Comparison of ENCODE assay signal across 20 cellular contexts in the genomic region with DNA sequence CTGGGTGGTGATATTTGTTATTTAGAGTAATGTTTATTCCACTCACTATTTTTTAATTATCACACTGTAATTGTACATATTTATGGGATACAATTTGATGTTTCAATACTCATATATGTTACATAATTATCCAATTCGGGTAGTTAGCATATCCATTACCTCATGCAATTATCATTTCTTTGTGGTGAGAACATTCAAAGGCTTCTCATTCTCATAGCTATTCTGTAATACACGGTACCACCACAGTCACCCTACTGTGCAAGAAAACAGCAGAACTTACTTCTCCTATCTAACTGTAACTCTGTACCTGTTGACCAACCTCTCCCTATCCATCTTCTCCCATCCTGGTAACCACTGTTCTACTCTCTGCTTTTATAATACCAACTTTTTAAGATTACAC.
"Had no signal": no experiment of that assay in that cellular context is flagged by ENCODE, and none has a peak within 500 bp of the region (broad histone marks: within the 10 kb centered on the region; RNA-seq: fewer than 3 reads in every experiment).

No MANE protein-coding gene starts in this region.

- FAIRE-seq: kidney, urothelium cell line had no signal

- H3K9ac ChIP-seq: neural progenitor cell had no signal

- DNase-seq: dermis blood vessel endothelial cell; esophagus squamous epithelium; foreskin fibroblast; kidney; left cardiac atrium; left ventricle myocardium inferior; lower lobe of right lung; mesenchymal stem cell; midbrain; nucleus accumbens; ovary; right cardiac atrium; stimulated activated CD4-positive, alpha-beta T cell treated with anti-CD3 and anti-CD28 coated beads, Interleukin-2, amount 100 ng/mL, for 48 hours; stimulated activated naive CD8-positive, alpha-beta T cell treated with anti-CD3 and anti-CD28 coated beads, Interleukin-15, Interleukin-2, amounts not matched to agents 100 U/mL and 50 U/mL, for 24 hours; thyroid gland had no signal

- H3K36me3 ChIP-seq: esophagus squamous epithelium, left ventricle myocardium inferior, lower lobe of right lung, neural progenitor cell, ovary, suprapubic skin, thyroid gland had no signal

- H3K4me3 ChIP-seq: esophagus squamous epithelium, left ventricle myocardium inferior, lower lobe of right lung, neural progenitor cell, ovary, smooth muscle cell, suprapubic skin, thyroid gland had no signal

- H2AFZ ChIP-seq: neural progenitor cell had no signal

- H3K27me3 ChIP-seq: esophagus squamous epithelium, ovary, suprapubic skin, thyroid gland had no signal

- ATAC-seq: left cardiac atrium; lower lobe of right lung; natural killer cell treated with Interleukin-12 subunit alpha and Interleukin-12 subunit beta and Interleukin-15 and Interleukin-18, amount 100 ng/mL, for 72 hours; right cardiac atrium; stimulated activated naive CD8-positive, alpha-beta T cell treated with anti-CD3 and anti-CD28 coated beads, Interleukin-15, Interleukin-2, amounts not matched to agents 100 U/mL and 50 U/mL, for 24 hours had no signal

- H3K27ac ChIP-seq: esophagus squamous epithelium, lower lobe of right lung, neural progenitor cell, ovary, suprapubic skin, thyroid gland had no signal

- H3K9me3 ChIP-seq: esophagus squamous epithelium, left ventricle myocardium inferior, lower lobe of right lung, ovary, suprapubic skin, thyroid gland had no signal

- H3K4me2 ChIP-seq: neural progenitor cell, smooth muscle cell had no signal
